Comparison of ENCODE assay signal across 8 cellular contexts in genomic region chr9:35111006-35111933, GRCh38. TPM values are rescaled to one million over a fixed set of nuclear protein-coding genes. Genes with fewer than 3 reads are reported as not detected.
A peak's percentile ranks its signal among the peaks of the same experiment; 100 is the strongest.
DNase-seq lines count a peak whose midpoint lies in the region; ATAC-seq and TF ChIP-seq lines count a peak whose summit lies in the region.

No MANE protein-coding gene starts in this region.

- H3K4me3 Mint-ChIP-seq in activated naive CD8-positive, alpha-beta T cell treated with anti-CD3 and anti-CD28 coated beads for 36 hours = peak overlapping the region; percentile 66

- TF ChIP-seq CTCF in osteoblast (IDR thresholded peaks at IDR 0.05; ENCODE audit: extremely low read depth, low read depth, low read length) (no peak), thoracic aorta (IDR thresholded peaks at IDR 0.05) (no peak)

- peak; percentile 69 for ATAC-seq in HG02623 (IDR thresholded peaks at IDR 0.05; ENCODE audit: unreplicated experiment)
- peak; percentile 69 for ATAC-seq in thoracic aorta (ENCODE audit: insufficient number of reproducible peaks, low FRiP score, low read depth)

- DNase-seq in GM04504 (ENCODE audit: low read depth) (peak; percentile 98), NCI-H1092 treated with DMSO at 0.1 percent for 48 hours (lab: John Stamatoyannopoulos, UW) (peak; percentile 97), SKM-1 (lab: John Stamatoyannopoulos, UW; ENCODE audit: unreplicated experiment) (peak; percentile 96), head of caudate nucleus (peak; percentile 96 to 100 (median 99)), osteoblast (ENCODE audit: insufficient read length, low spot score, missing footprints) (peak; percentile 99), thoracic aorta (ENCODE audit: low spot score) (peak; percentile 95)
- peak; percentile 94 for DNase-seq in activated naive CD8-positive, alpha-beta T cell treated with anti-CD3 and anti-CD28 coated beads for 36 hours

- peaks cover 38% of the 10 kb centered on the region for H3K4me1 Mint-ChIP-seq in activated naive CD8-positive, alpha-beta T cell treated with anti-CD3 and anti-CD28 coated beads for 36 hours

- peaks cover 51% of the 10 kb centered on the region for H3K4me1 ChIP-seq in osteoblast (ENCODE audit: insufficient read depth, low read length)
- peaks cover 39 to 60% of the 10 kb centered on the region in 2 donors for H3K4me1 ChIP-seq in thoracic aorta (ENCODE audit: control insufficient read depth in 1 of 2, low read depth in 2 of 2)

- H2AFZ ChIP-seq in osteoblast (ENCODE audit: low read length) = peak overlapping the region; percentile 40

- H3K9me3 ChIP-seq in osteoblast (ENCODE audit: low read depth, low read length) (no peaks in the 10 kb centered on the region), thoracic aorta (no peaks in the 10 kb centered on the region)

- peaks cover 26% of the 10 kb centered on the region for H3K36me3 ChIP-seq in osteoblast (ENCODE audit: insufficient read depth, low read length)
- H3K36me3 ChIP-seq in thoracic aorta = peaks cover 23% of the 10 kb centered on the region

- H3K4me3 ChIP-seq in osteoblast (ENCODE audit: insufficient read depth, low read length) (peak overlapping the region; percentile 94), thoracic aorta (peak overlapping the region; percentile 96)

- peaks cover 2% of the 10 kb centered on the region for H3K9me3 Mint-ChIP-seq in activated naive CD8-positive, alpha-beta T cell treated with anti-CD3 and anti-CD28 coated beads for 36 hours

- peak overlapping the region; percentile 67 for H3K27ac Mint-ChIP-seq in activated naive CD8-positive, alpha-beta T cell treated with anti-CD3 and anti-CD28 coated beads for 36 hours

- H3K36me3 Mint-ChIP-seq in activated naive CD8-positive, alpha-beta T cell treated with anti-CD3 and anti-CD28 coated beads for 36 hours = no peaks in the 10 kb centered on the region

- H3K79me2 ChIP-seq in osteoblast (ENCODE audit: insufficient read depth, low read length) = peaks cover 59% of the 10 kb centered on the region

- H4K20me1 ChIP-seq in osteoblast (ENCODE audit: insufficient read depth, low read length) = peaks cover 27% of the 10 kb centered on the region

- H3K27ac ChIP-seq in osteoblast (ENCODE audit: low read depth, low read length) (peak overlapping the region; percentile 90), thoracic aorta (peak overlapping the region; percentile 98 to 99)

- H3K27me3 ChIP-seq in osteoblast (ENCODE audit: insufficient read depth, low read length) (no peaks in the 10 kb centered on the region), thoracic aorta (replicated peaks; ENCODE audit: insufficient read depth) (no peaks in the 10 kb centered on the region)

- H3K27me3 Mint-ChIP-seq in activated naive CD8-positive, alpha-beta T cell treated with anti-CD3 and anti-CD28 coated beads for 36 hours = no peaks in the 10 kb centered on the region

- intact Hi-C loops in head of caudate nucleus (cut with DNase I) = loop anchor here (5.0 kb wide), 1 partner anchor 51 kb away; the partner anchor contains the start of gene UNC13B

- H3K4me2 ChIP-seq in osteoblast (ENCODE audit: insufficient read depth, low read length) = peak overlapping the region; percentile 96

RNA-seq across cellular contexts. Expression of gene ATOSB, which starts 4.4 kb away (rescaled TPM):
- 1 to 10 TPM; 3.8 to 4.1 TPM for total RNA-seq in activated naive CD8-positive, alpha-beta T cell treated with anti-CD3 and anti-CD28 coated beads for 36 hours
- total RNA-seq in osteoblast (31.1 and 32.1 TPM in 2 replicates), thoracic aorta (10 to 100 TPM; 30.2 to 33.6 TPM)

RNA-seq across cellular contexts. Expression of gene STOML2, which starts 8.3 kb away (rescaled TPM):
- 100 to 1,000 TPM; 260 to 271 TPM for total RNA-seq in activated naive CD8-positive, alpha-beta T cell treated with anti-CD3 and anti-CD28 coated beads for 36 hours
- total RNA-seq in osteoblast (130 and 140 TPM in 2 replicates), thoracic aorta (10 to 100 TPM; 51.7 to 84.1 TPM)

RNA-seq across cellular contexts. Expression of gene PIGO, which starts 14.9 kb away (rescaled TPM):
- total RNA-seq in activated naive CD8-positive, alpha-beta T cell treated with anti-CD3 and anti-CD28 coated beads for 36 hours = 10 to 100 TPM; 24.3 to 25.4 TPM
- total RNA-seq in osteoblast (15.0 and 15.9 TPM in 2 replicates), thoracic aorta (10 to 100 TPM; 10.8 to 13.9 TPM)

RNA-seq across cellular contexts. Expression of gene FANCG, which starts 31.5 kb away (rescaled TPM):
- 100 to 1,000 TPM in 1 of 2 experiments, 10 to 100 TPM in 1; 92.8 to 113 TPM for total RNA-seq in activated naive CD8-positive, alpha-beta T cell treated with anti-CD3 and anti-CD28 coated beads for 36 hours
- total RNA-seq in osteoblast = 10.9 and 11.5 TPM in 2 replicates
- total RNA-seq in thoracic aorta = 10 to 100 TPM in 1 of 2 donors, 1 to 10 TPM in 1; 2.2 to 19.1 TPM

RNA-seq across cellular contexts. Expression of gene VCP, which starts 38.8 kb away (rescaled TPM):
- total RNA-seq in activated naive CD8-positive, alpha-beta T cell treated with anti-CD3 and anti-CD28 coated beads for 36 hours = 100 to 1,000 TPM; 264 to 289 TPM
- 241 and 267 TPM in 2 replicates for total RNA-seq in osteoblast
- total RNA-seq in thoracic aorta = 100 to 1,000 TPM; 179 to 204 TPM

Comparison
In these comparisons a context has a peak if more than half of its experiments do, and no peak if none do; other contexts are left out.
1. Peak in every context shown above with its lines: DNase-seq, ATAC-seq, H3K4me3 ChIP-seq and H3K27ac ChIP-seq.